In the genomic region with DNA sequence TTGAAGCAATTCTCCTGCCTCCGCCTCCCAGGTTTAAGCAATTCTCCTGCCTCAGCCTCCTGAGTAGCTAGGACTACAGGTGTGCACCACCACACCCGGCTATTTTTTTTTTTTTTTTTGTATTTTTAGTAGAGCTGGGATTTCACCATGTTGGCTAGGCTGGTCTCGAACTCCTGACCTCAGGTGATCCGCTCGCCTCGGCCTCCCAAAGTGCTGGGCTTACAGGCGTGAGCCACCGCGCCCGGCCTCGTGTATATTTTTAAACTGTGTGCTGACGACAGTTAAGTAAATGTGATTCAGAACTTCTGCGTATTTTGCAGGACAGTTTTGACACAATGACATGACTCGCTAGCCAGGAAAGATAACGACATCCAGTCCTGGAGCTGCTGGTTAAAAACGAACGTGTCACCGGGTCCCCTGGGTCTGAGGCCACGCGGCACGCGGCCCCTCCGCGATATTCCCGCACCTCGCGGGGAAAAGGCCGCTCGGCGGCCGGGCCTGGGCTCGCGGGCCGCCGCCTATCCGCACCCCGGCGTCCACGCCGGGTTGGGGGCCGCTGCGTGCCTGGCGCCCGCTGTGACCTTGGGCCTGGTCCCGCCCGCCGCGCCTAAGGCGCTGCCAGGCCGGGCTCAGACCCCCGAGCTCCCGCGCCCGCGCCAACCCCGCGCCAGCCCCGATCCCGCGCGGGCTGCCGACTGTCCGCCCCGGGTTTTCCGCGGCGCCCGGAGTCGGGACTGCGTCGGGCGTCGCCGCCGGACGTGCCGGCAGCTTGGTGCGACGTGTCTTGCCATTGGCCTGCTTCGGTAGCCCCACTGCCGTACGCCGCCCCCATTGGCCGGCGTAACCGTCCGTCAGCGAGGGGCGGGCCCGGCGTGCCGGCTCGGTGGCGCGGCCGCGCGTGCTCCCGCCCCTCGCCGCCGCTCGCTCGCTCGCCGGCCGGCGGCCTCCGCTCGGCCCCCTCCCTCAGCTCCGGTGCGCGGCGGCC, we compare ENCODE assay signal across 8 cellular contexts. TPM values are rescaled to one million over a fixed set of nuclear protein-coding genes. Genes with fewer than 3 reads are reported as not detected.
A peak's percentile ranks its signal among the peaks of the same experiment; 100 is the strongest.
DNase-seq lines count a peak whose midpoint lies in the region; ATAC-seq and TF ChIP-seq lines count a peak whose summit lies in the region.

A gene (plus strand): TSS at position 907 of the 985 bp plus-strand sequence. CDS start 157 bp downstream, outside the sequence.

- intact Hi-C loops in mammary epithelial cell (cut with micrococcal nuclease), result loop anchor here (1.0 kb wide), 1 partner anchor 25 kb away; no protein-coding TSS in a partner anchor

- peak within 1 kb of the TSS; percentile 70 for H3K9ac ChIP-seq in mammary epithelial cell (ENCODE audit: insufficient read depth, low read length)

- peaks cover 42% of the 10 kb centered on the region for H3K79me2 ChIP-seq in mammary epithelial cell (ENCODE audit: insufficient read depth, low read length)

- BruUV-seq in mammary epithelial cell (replicated peaks; lab: Mats Ljungman, UMichigan), result TSS peak; percentile 29

- H4K20me1 ChIP-seq in mammary epithelial cell (ENCODE audit: insufficient read depth, low read length), result no peaks in the 10 kb centered on the region

- peak within 1 kb of the TSS; percentile 93 for H3K4me3 Mint-ChIP-seq in WTC11

- 13% methylated on average over 30 of the region's 114 CpGs for WGBS in mammary epithelial cell (ENCODE audit: low coverage, missing lambda C conversion rate)

- TF ChIP-seq CTCF in WTC11 (IDR thresholded peaks at IDR 0.05) (no peak), mammary epithelial cell (conservative IDR thresholded peaks at IDR 0.05 in 1 of 2, IDR thresholded peaks at IDR 0.05 in 1 of 2; ENCODE audit: extremely low read depth in 1 of 2, insufficient read depth in 1 of 2, low read depth in 1 of 2, low read length in 2 of 2) (no peak)

- H3K4me3 ChIP-seq in mammary epithelial cell (replicated peaks in 1 of 3; ENCODE audit: insufficient read depth in 1 of 3, low read depth in 2 of 3, low read length in 3 of 3) (peak within 1 kb of the TSS; percentile 66 to 83 (median 74)), skin epidermis (peak within 1 kb of the TSS; percentile 75 to 95 (median 91))

- DNase-seq in ACHN (peak; percentile 96), NCI-H2227 treated with DMSO at 0.1 percent for 48 hours (lab: John Stamatoyannopoulos, UW) (peak; percentile 80), WTC11 (ENCODE audit: low spot score) (peak; percentile 89), mammary epithelial cell (peak; percentile 93), iPS-NIHi11 (ENCODE audit: low spot score) (peak; percentile 100)

- CTCF ChIA-PET in WTC11 (lab: Charles Lee), result interaction anchor here (0.6 to 1.9 kb wide), 7 partner anchors 11 to 162 kb away, joined by 3 to 16 read pairs (median 3); no protein-coding TSS in a partner anchor
- CTCF ChIA-PET in mammary epithelial cell (lab: Charles Lee; ENCODE audit: low non-redundant PET), result no interaction called here

- no peaks in the 10 kb centered on the region for H3K27me3 ChIP-seq in mammary epithelial cell (ENCODE audit: insufficient read depth, low read length)

- POLR2A ChIA-PET in WTC11 (lab: Charles Lee), result interaction anchor here (1.0 to 1.3 kb wide), 2 partner anchors 24 to 25 kb away, joined by 3 to 5 read pairs; no protein-coding TSS in a partner anchor

- peak within 1 kb of the TSS; percentile 86 for H2AFZ ChIP-seq in mammary epithelial cell (ENCODE audit: low read depth, low read length)

- peaks cover 5% of the 10 kb centered on the region; the same call in 1 of the 2 replicates for H3K27me3 Mint-ChIP-seq in WTC11 (ENCODE audit: low read depth)

- peak; percentile 91 for ATAC-seq in GM18868 (IDR thresholded peaks at IDR 0.05; ENCODE audit: unreplicated experiment)
- peak; percentile 88 for ATAC-seq in HG03103 (IDR thresholded peaks at IDR 0.05; ENCODE audit: low read depth, unreplicated experiment)
- peak; percentile 100 for ATAC-seq in WTC11

- in situ Hi-C loops in ACHN (cut with HindIII; ENCODE audit: low pct_ligation_motif_present, low pct_unique_long_range_greater_than_20kb, low sequenced_read_pairs), result no loop called here
- in situ Hi-C loops in mammary epithelial cell (cut with MboI; ENCODE audit: low sequenced_read_pairs in 2 of 2), result no loop called here

- peak within 1 kb of the TSS; percentile 96 for H3K27ac Mint-ChIP-seq in WTC11

- H3K9me3 ChIP-seq in mammary epithelial cell (replicated peaks; ENCODE audit: insufficient read depth, low read length), result no peaks in the 10 kb centered on the region

- dilution Hi-C loops in mammary epithelial cell (cut with HindIII; ENCODE audit: low sequenced_read_pairs), result no loop called here

- peaks cover 14% of the 10 kb centered on the region for H3K4me1 Mint-ChIP-seq in WTC11

- H3K4me2 ChIP-seq in mammary epithelial cell (ENCODE audit: insufficient read depth, low read depth, low read length), result peak within 1 kb of the TSS; percentile 80

- peaks cover 3% of the 10 kb centered on the region; the same call in 1 of the 2 replicates for H3K9me3 Mint-ChIP-seq in WTC11

- H3K27ac ChIP-seq in mammary epithelial cell (ENCODE audit: insufficient read depth, low read depth, low read length) (peak within 1 kb of the TSS; percentile 79), skin epidermis (peak within 1 kb of the TSS; percentile 68 to 99 (median 94))

- peaks cover 11% of the 10 kb centered on the region for H3K4me1 ChIP-seq in mammary epithelial cell (ENCODE audit: insufficient read depth, low read length)

- H3K36me3 Mint-ChIP-seq in WTC11, result peaks cover 7% of the 10 kb centered on the region

- peaks cover 3% of the 10 kb centered on the region for H3K36me3 ChIP-seq in mammary epithelial cell (ENCODE audit: insufficient read depth, low read length)

TF ChIP-seq in WTC11, 78 proteins besides CTCF, POLR2A, EP300 and RAD21 (continues in another document):
- peak; percentile 81; the same call in 1 of the 2 replicates for TF ChIP-seq CREM (CRISPR knock-in tag; IDR thresholded peaks at IDR 0.05)
- TF ChIP-seq, protein P1, sequence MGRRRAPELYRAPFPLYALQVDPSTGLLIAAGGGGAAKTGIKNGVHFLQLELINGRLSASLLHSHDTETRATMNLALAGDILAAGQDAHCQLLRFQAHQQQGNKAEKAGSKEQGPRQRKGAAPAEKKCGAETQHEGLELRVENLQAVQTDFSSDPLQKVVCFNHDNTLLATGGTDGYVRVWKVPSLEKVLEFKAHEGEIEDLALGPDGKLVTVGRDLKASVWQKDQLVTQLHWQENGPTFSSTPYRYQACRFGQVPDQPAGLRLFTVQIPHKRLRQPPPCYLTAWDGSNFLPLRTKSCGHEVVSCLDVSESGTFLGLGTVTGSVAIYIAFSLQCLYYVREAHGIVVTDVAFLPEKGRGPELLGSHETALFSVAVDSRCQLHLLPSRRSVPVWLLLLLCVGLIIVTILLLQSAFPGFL (CRISPR knock-in tag; IDR thresholded peaks at IDR 0.05; ENCODE audit: borderline replicate concordance), result peak; percentile 62; the same call in 1 of the 2 replicates
- TF ChIP-seq FOXK1 (CRISPR knock-in tag; IDR thresholded peaks at IDR 0.05), result 0 out of 2 replicates have a peak, but pooled peaks have one; percentile 60
- TF ChIP-seq, protein P2, sequence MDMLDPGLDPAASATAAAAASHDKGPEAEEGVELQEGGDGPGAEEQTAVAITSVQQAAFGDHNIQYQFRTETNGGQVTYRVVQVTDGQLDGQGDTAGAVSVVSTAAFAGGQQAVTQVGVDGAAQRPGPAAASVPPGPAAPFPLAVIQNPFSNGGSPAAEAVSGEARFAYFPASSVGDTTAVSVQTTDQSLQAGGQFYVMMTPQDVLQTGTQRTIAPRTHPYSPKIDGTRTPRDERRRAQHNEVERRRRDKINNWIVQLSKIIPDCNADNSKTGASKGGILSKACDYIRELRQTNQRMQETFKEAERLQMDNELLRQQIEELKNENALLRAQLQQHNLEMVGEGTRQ (CRISPR knock-in tag; IDR thresholded peaks at IDR 0.05), result 0 out of 2 replicates have a peak, but pooled peaks have one; percentile 23
- peak; percentile 11; the same call in 1 of the 2 replicates for TF ChIP-seq GABPB1 (CRISPR knock-in tag; IDR thresholded peaks at IDR 0.05)
- 0 out of 2 replicates have a peak, but pooled peaks have one; percentile 47 for TF ChIP-seq TEAD1 (CRISPR knock-in tag; IDR thresholded peaks at IDR 0.05)
- peak; percentile 76 for TF ChIP-seq FOXP1 (CRISPR knock-in tag; IDR thresholded peaks at IDR 0.05; ENCODE audit: borderline replicate concordance)
- no peak for TF ChIP-seq ZBTB21 (CRISPR knock-in tag; IDR thresholded peaks at IDR 0.05; ENCODE audit: borderline replicate concordance)
- TF ChIP-seq, protein P3, sequence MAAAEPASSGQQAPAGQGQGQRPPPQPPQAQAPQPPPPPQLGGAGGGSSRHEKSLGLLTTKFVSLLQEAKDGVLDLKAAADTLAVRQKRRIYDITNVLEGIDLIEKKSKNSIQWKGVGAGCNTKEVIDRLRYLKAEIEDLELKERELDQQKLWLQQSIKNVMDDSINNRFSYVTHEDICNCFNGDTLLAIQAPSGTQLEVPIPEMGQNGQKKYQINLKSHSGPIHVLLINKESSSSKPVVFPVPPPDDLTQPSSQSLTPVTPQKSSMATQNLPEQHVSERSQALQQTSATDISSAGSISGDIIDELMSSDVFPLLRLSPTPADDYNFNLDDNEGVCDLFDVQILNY (CRISPR knock-in tag; IDR thresholded peaks at IDR 0.05), result peak; percentile 82; the same call in 1 of the 2 replicates
- TF ChIP-seq SP1 (CRISPR knock-in tag; conservative IDR thresholded peaks at IDR 0.05), result peak; percentile 85
- TF ChIP-seq, protein P4, sequence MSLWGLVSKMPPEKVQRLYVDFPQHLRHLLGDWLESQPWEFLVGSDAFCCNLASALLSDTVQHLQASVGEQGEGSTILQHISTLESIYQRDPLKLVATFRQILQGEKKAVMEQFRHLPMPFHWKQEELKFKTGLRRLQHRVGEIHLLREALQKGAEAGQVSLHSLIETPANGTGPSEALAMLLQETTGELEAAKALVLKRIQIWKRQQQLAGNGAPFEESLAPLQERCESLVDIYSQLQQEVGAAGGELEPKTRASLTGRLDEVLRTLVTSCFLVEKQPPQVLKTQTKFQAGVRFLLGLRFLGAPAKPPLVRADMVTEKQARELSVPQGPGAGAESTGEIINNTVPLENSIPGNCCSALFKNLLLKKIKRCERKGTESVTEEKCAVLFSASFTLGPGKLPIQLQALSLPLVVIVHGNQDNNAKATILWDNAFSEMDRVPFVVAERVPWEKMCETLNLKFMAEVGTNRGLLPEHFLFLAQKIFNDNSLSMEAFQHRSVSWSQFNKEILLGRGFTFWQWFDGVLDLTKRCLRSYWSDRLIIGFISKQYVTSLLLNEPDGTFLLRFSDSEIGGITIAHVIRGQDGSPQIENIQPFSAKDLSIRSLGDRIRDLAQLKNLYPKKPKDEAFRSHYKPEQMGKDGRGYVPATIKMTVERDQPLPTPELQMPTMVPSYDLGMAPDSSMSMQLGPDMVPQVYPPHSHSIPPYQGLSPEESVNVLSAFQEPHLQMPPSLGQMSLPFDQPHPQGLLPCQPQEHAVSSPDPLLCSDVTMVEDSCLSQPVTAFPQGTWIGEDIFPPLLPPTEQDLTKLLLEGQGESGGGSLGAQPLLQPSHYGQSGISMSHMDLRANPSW (CRISPR knock-in tag; conservative IDR thresholded peaks at IDR 0.05; ENCODE audit: low read depth), result no peak
- no peak for TF ChIP-seq ZNF671 (CRISPR knock-in tag; IDR thresholded peaks at IDR 0.05)

RNA-seq across cellular contexts. Expression of the gene that starts here (rescaled TPM):
- total RNA-seq in WTC11 (2021) (57.7 to 65.7 TPM (median 62.7 TPM) in 3 replicates), mammary epithelial cell (10 to 100 TPM; 57.3 to 80.8 TPM)
- 36.6 TPM for polyA plus RNA-seq in mammary epithelial cell
- polyA minus RNA-seq in mammary epithelial cell, result 43.2 TPM

Comparison
In these comparisons a context has a peak if more than half of its experiments do, and no peak if none do; other contexts are left out.
1. Peak in every context shown above with its lines: DNase-seq, ATAC-seq, H3K4me3 ChIP-seq and H3K27ac ChIP-seq.